In genomic region chr1:41980872-41981653, GRCh38 we compare ENCODE assay signal across 1 cellular context.
TF ChIP-seq lines count a peak whose summit lies in the region.

No MANE protein-coding gene starts in this region.

TF ChIP-seq in GM23338, 12 proteins besides CTCF, POLR2A, EP300 and RAD21 (continued from another document):
- TF ChIP-seq ZNF462 (CRISPR knock-in tag; IDR thresholded peaks at IDR 0.05): no peak
